In genomic region chr15:72155635-72156616, GRCh38 we compare ENCODE assay signal across 2 cellular contexts.
A peak's percentile ranks its signal among the peaks of the same experiment; 100 is the strongest.
TF ChIP-seq lines count a peak whose summit lies in the region.

No MANE protein-coding gene starts in this region.

TF ChIP-seq in HEK293, 187 proteins besides CTCF, POLR2A, EP300 and RAD21 (continues in another document):
- TF ChIP-seq TRIM28 (IDR thresholded peaks at IDR 0.05; ENCODE audit: borderline replicate concordance, low read length) = no peak
- TF ChIP-seq ZNF394 (tag by site-specific recombination; IDR thresholded peaks at IDR 0.05; ENCODE audit: borderline replicate concordance) = peak; percentile 99
- no peak for TF ChIP-seq ZNF701 (tag by site-specific recombination; IDR thresholded peaks at IDR 0.05)
- TF ChIP-seq ZNF155 (tag by site-specific recombination; IDR thresholded peaks at IDR 0.05) = no peak
- TF ChIP-seq ZNF660 (tag by site-specific recombination; IDR thresholded peaks at IDR 0.05) = peak; percentile 94
- TF ChIP-seq KLF8 (tag by site-specific recombination; IDR thresholded peaks at IDR 0.05) = peak; percentile 45
- TF ChIP-seq ZNF335 (tag by site-specific recombination; conservative IDR thresholded peaks at IDR 0.05) = peak; percentile 64
- 0 out of 2 replicates have a peak, but pooled peaks have one; percentile 36 for TF ChIP-seq WT1 (tag by site-specific recombination; IDR thresholded peaks at IDR 0.05)
- TF ChIP-seq BCL11A (tag by site-specific recombination; IDR thresholded peaks at IDR 0.05; ENCODE audit: low read depth) = no peak
- TF ChIP-seq ZNF571 (tag by site-specific recombination; IDR thresholded peaks at IDR 0.05) = no peak
- peak; percentile 39; the same call in 1 of the 2 replicates for TF ChIP-seq ZNF391 (tag by site-specific recombination; IDR thresholded peaks at IDR 0.05; ENCODE audit: borderline replicate concordance, low read depth)
- TF ChIP-seq ZNF529 (tag by site-specific recombination; IDR thresholded peaks at IDR 0.05; ENCODE audit: insufficient replicate concordance) = no peak
- TF ChIP-seq ZNF366 (tag by site-specific recombination; conservative IDR thresholded peaks at IDR 0.05) = peak; percentile 61
- TF ChIP-seq PRDM4 (tag by site-specific recombination; IDR thresholded peaks at IDR 0.05) = peak; percentile 59; the same call in 1 of the 2 replicates
- TF ChIP-seq SP2 (tag by site-specific recombination; IDR thresholded peaks at IDR 0.05) = no peak
- TF ChIP-seq ZFP69B (tag by site-specific recombination; IDR thresholded peaks at IDR 0.05) = peak; percentile 29; the same call in 1 of the 2 replicates
- TF ChIP-seq IKZF3 (tag by site-specific recombination; IDR thresholded peaks at IDR 0.05) = peak; percentile 13; the same call in 1 of the 2 replicates
- TF ChIP-seq ZNF561 (tag by site-specific recombination; IDR thresholded peaks at IDR 0.05; ENCODE audit: borderline replicate concordance) = peak; percentile 37; the same call in 1 of the 2 replicates
- TF ChIP-seq SCRT1 (tag by site-specific recombination; IDR thresholded peaks at IDR 0.05; ENCODE audit: borderline replicate concordance) = no peak
- peak; percentile 91 for TF ChIP-seq ZSCAN30 (tag by site-specific recombination; IDR thresholded peaks at IDR 0.05)
- no peak for TF ChIP-seq ZNF747 (tag by site-specific recombination; IDR thresholded peaks at IDR 0.05)
- peak; percentile 49 for TF ChIP-seq SP7 (tag by site-specific recombination; IDR thresholded peaks at IDR 0.05)
- TF ChIP-seq PRDM10 (tag by site-specific recombination; IDR thresholded peaks at IDR 0.05) = 0 out of 2 replicates have a peak, but pooled peaks have one; percentile 11
- peak; percentile 35; the same call in 1 of the 2 replicates for TF ChIP-seq KLF16 (tag by site-specific recombination; IDR thresholded peaks at IDR 0.05)
- no peak for TF ChIP-seq PRDM1 (tag by site-specific recombination; IDR thresholded peaks at IDR 0.05)
- TF ChIP-seq ZNF341 (tag by site-specific recombination; IDR thresholded peaks at IDR 0.05; ENCODE audit: low read depth) = peak; percentile 90
- peak; percentile 100 for TF ChIP-seq ZNF654 (tag by site-specific recombination; IDR thresholded peaks at IDR 0.05; ENCODE audit: low read depth)
- peak; percentile 70 for TF ChIP-seq ZBTB20 (tag by site-specific recombination; IDR thresholded peaks at IDR 0.05)
- TF ChIP-seq ZNF24 (tag by site-specific recombination; IDR thresholded peaks at IDR 0.05) = 0 out of 2 replicates have a peak, but pooled peaks have one; percentile 52

TF ChIP-seq in GM12878, 131 proteins besides CTCF, POLR2A, EP300 and RAD21 (continues in another document):
- TF ChIP-seq ZBTB33 (IDR thresholded peaks at IDR 0.05) = no peak
- 0 out of 2 replicates have a peak, but pooled peaks have one; percentile 35 for TF ChIP-seq CREB1 (IDR thresholded peaks at IDR 0.05; ENCODE audit: low read depth)
- TF ChIP-seq ZSCAN29 (IDR thresholded peaks at IDR 0.05) = no peak
- no peak for TF ChIP-seq IRF3 (IDR thresholded peaks at IDR 0.05)
- peak; percentile 54 for TF ChIP-seq SKIL (IDR thresholded peaks at IDR 0.05; ENCODE audit: low read depth, poor library complexity, severe bottlenecking)
- TF ChIP-seq BHLHE40 (IDR thresholded peaks at IDR 0.05; ENCODE audit: borderline replicate concordance in 1 of 2, low read depth in 2 of 2, low read length in 1 of 2) = no peak
- TF ChIP-seq ETV6 (conservative IDR thresholded peaks at IDR 0.05 in 1 of 2, IDR thresholded peaks at IDR 0.05 in 1 of 2; ENCODE audit: borderline replicate concordance in 1 of 2, low read depth in 1 of 2) = 0 out of 4 replicates have a peak, but pooled peaks of 1 of the 2 experiments have one; percentile 20
- TF ChIP-seq NKRF (conservative IDR thresholded peaks at IDR 0.05) = no peak
- TF ChIP-seq SMARCA5 (IDR thresholded peaks at IDR 0.05) = peak; percentile 70; the same call in 1 of the 2 replicates
- peak; percentile 55; the same call in 1 of the 2 replicates for TF ChIP-seq RB1 (IDR thresholded peaks at IDR 0.05; ENCODE audit: borderline replicate concordance)
- TF ChIP-seq YBX1 (IDR thresholded peaks at IDR 0.05) = no peak
- no peak for TF ChIP-seq GABPA (IDR thresholded peaks at IDR 0.05; ENCODE audit: low read depth)
- TF ChIP-seq ZZZ3 (IDR thresholded peaks at IDR 0.05; ENCODE audit: control insufficient read depth, insufficient read length, low read depth) = no peak
- no peak for TF ChIP-seq ASH2L (IDR thresholded peaks at IDR 0.05; ENCODE audit: borderline replicate concordance, low read depth)
- TF ChIP-seq RAD51 (IDR thresholded peaks at IDR 0.05) = no peak
- no peak for TF ChIP-seq BCL3 (IDR thresholded peaks at IDR 0.05; ENCODE audit: borderline replicate concordance, insufficient read depth, low read depth, low read length, poor library complexity, severe bottlenecking)
- no peak for TF ChIP-seq MYC (IDR thresholded peaks at IDR 0.05; ENCODE audit: insufficient read depth, insufficient read length, insufficient replicate concordance, low read length, severe bottlenecking)
- TF ChIP-seq JUNB (IDR thresholded peaks at IDR 0.05) = no peak
- no peak for TF ChIP-seq NR2C2 (IDR thresholded peaks at IDR 0.05; ENCODE audit: borderline replicate concordance, control insufficient read depth, insufficient read length, low read depth)
- TF ChIP-seq PKNOX1 (IDR thresholded peaks at IDR 0.05) = peak; percentile 20; the same call in 1 of the 2 replicates
- no peak for TF ChIP-seq ZBTB4 (CRISPR knock-in tag; IDR thresholded peaks at IDR 0.05)
- TF ChIP-seq EGR1 (IDR thresholded peaks at IDR 0.05; ENCODE audit: borderline replicate concordance in 1 of 2, low read depth in 2 of 2, low read length in 2 of 2) = 0 out of 3 replicates have a peak, but pooled peaks of 1 of the 2 experiments have one; percentile 20
- TF ChIP-seq SMC3 (IDR thresholded peaks at IDR 0.05; ENCODE audit: borderline replicate concordance, low read length) = peak; percentile 93
- no peak for TF ChIP-seq E2F4 (IDR thresholded peaks at IDR 0.05; ENCODE audit: low read depth, low read length)
- no peak for TF ChIP-seq SREBF1 (IDR thresholded peaks at IDR 0.05; ENCODE audit: low read length)
- TF ChIP-seq SREBF2 (IDR thresholded peaks at IDR 0.05; ENCODE audit: low read length) = no peak
- TF ChIP-seq SPI1 (IDR thresholded peaks at IDR 0.05; ENCODE audit: borderline replicate concordance, insufficient read depth, low read depth, low read length) = 0 out of 2 replicates have a peak, but pooled peaks have one; percentile 24
- no peak for TF ChIP-seq TCF12 (IDR thresholded peaks at IDR 0.05; ENCODE audit: low read depth, low read length)
